Comparison of ENCODE assay signal across 18 cellular contexts in the genomic region with DNA sequence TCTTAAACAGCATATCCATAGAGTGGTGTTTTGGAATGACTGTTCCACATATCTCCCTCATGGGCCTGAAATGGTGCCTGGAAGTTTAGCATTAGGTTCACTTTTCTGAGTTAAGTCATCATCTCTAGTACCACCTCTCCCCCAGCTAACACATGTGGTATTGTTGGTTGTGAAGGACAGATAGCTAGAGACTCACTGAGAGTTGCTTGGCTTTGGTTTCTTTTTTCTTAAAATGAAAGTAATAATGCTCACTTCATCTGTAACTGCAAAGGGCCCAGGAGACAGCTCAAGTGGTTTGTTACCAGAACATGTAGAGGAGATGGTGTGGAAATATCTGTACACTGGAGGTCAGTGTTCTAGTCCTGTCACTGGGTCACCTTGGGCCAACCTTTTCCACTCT.
DNase-seq lines count a peak whose midpoint lies in the region; ATAC-seq and TF ChIP-seq lines count a peak whose summit lies in the region.
"Had no signal": no experiment of that assay in that cellular context is flagged by ENCODE, and none has a peak within 500 bp of the region (broad histone marks: within the 10 kb centered on the region; RNA-seq: fewer than 3 reads in every experiment).

No MANE protein-coding gene starts in this region.

- H3K9me3 Mint-ChIP-seq in nephron, result no peaks in the 10 kb centered on the region
- no peaks in the 10 kb centered on the region for H3K9me3 Mint-ChIP-seq in stimulated activated effector memory CD8-positive, alpha-beta T cell treated with anti-CD3 and anti-CD28 coated beads, Interleukin-12 subunit alpha, Interleukin-12 subunit beta, amount 100 ng/mL, for 72 hours
- H3K9me3 Mint-ChIP-seq: CD4-positive, alpha-beta memory T cell had no signal

- no peak overlapping the region for H3K27ac ChIP-seq in heart right ventricle
- no peak overlapping the region for H3K27ac ChIP-seq in right lobe of liver
- no peak overlapping the region for H3K27ac ChIP-seq in psoas muscle

- ATAC-seq in left ventricle myocardium superior, result peak; percentile 44
- no peak for ATAC-seq in heart right ventricle
- peak; percentile 57 for ATAC-seq in GM19025 (IDR thresholded peaks at IDR 0.05; ENCODE audit: low read depth, unreplicated experiment)
- ATAC-seq in HG03135 (IDR thresholded peaks at IDR 0.05; ENCODE audit: unreplicated experiment), result peak; percentile 53
- ATAC-seq in stimulated activated effector memory CD8-positive, alpha-beta T cell treated with anti-CD3 and anti-CD28 coated beads, Interleukin-12 subunit alpha, Interleukin-12 subunit beta, amount 100 ng/mL, for 72 hours, result no peak
- ATAC-seq in right lobe of liver, result no peak
- ATAC-seq in psoas muscle, result no peak

- H3K4me3 ChIP-seq in heart right ventricle, result no peak overlapping the region
- H3K4me3 ChIP-seq in right lobe of liver, result no peak overlapping the region
- no peak overlapping the region for H3K4me3 ChIP-seq in psoas muscle

- peaks cover 61% of the 10 kb centered on the region for H3K4me1 Mint-ChIP-seq in nephron
- no peaks in the 10 kb centered on the region for H3K4me1 Mint-ChIP-seq in stimulated activated effector memory CD8-positive, alpha-beta T cell treated with anti-CD3 and anti-CD28 coated beads, Interleukin-12 subunit alpha, Interleukin-12 subunit beta, amount 100 ng/mL, for 72 hours
- H3K4me1 Mint-ChIP-seq: CD4-positive, alpha-beta memory T cell had no signal

- H3K27me3 Mint-ChIP-seq in nephron (ENCODE audit: low read depth), result no peaks in the 10 kb centered on the region
- H3K27me3 Mint-ChIP-seq: CD4-positive, alpha-beta memory T cell had no signal

- no peak overlapping the region for H3K4me3 Mint-ChIP-seq in nephron
- H3K4me3 Mint-ChIP-seq in stimulated activated effector memory CD8-positive, alpha-beta T cell treated with anti-CD3 and anti-CD28 coated beads, Interleukin-12 subunit alpha, Interleukin-12 subunit beta, amount 100 ng/mL, for 72 hours, result no peak overlapping the region
- H3K4me3 Mint-ChIP-seq: CD4-positive, alpha-beta memory T cell; IgD-negative memory B cell had no signal

- no peak for DNase-seq in left ventricle myocardium superior
- no peak for DNase-seq in heart right ventricle
- no peak for DNase-seq in stimulated activated effector memory CD8-positive, alpha-beta T cell treated with anti-CD3 and anti-CD28 coated beads, Interleukin-12 subunit alpha, Interleukin-12 subunit beta, amount 100 ng/mL, for 72 hours (ENCODE audit: low spot score in 2 of 2)
- DNase-seq in right lobe of liver, result no peak
- DNase-seq in psoas muscle, result no peak
- DNase-seq: BE2C; CD4-positive, alpha-beta memory T cell; DMS153; GDM1; GOT3; Karpas-422; NCI-H1417 treated with DMSO at 0.1 percent for 48 hours; NCI-H2029; NCI-H526 had no signal

- H3K4me1 ChIP-seq in heart right ventricle, result peaks cover 0 to 8% (median 0%) of the 10 kb centered on the region in 9 donors
- H3K4me1 ChIP-seq in right lobe of liver, result no peaks in the 10 kb centered on the region
- H3K4me1 ChIP-seq in psoas muscle, result no peaks in the 10 kb centered on the region

- H3K27me3 ChIP-seq in heart right ventricle (peaks cover 0 to 24% (median 0%) of the 10 kb centered on the region in 7 donors), right lobe of liver (no peaks in the 10 kb centered on the region), psoas muscle (ENCODE audit: insufficient read depth in 3 of 3, low read length in 2 of 3) (peaks cover 0 to 7% (median 0%) of the 10 kb centered on the region in 3 donors)
- H3K27me3 ChIP-seq: BE2C had no signal

- H3K27ac Mint-ChIP-seq in nephron, result peak overlapping the region; percentile 40 to 99 (median 98)
- no peak overlapping the region for H3K27ac Mint-ChIP-seq in stimulated activated effector memory CD8-positive, alpha-beta T cell treated with anti-CD3 and anti-CD28 coated beads, Interleukin-12 subunit alpha, Interleukin-12 subunit beta, amount 100 ng/mL, for 72 hours
- H3K27ac Mint-ChIP-seq: IgD-negative memory B cell had no signal

- no peak for TF ChIP-seq POLR2A in right lobe of liver (IDR thresholded peaks at IDR 0.05)

- no peaks in the 10 kb centered on the region for H3K9me3 ChIP-seq in heart right ventricle
- H3K9me3 ChIP-seq in right lobe of liver, result no peaks in the 10 kb centered on the region
- no peaks in the 10 kb centered on the region for H3K9me3 ChIP-seq in psoas muscle
- H3K9me3 ChIP-seq: BE2C had no signal

- intact Hi-C loops in left ventricle myocardium superior (cut with micrococcal nuclease) (no loop called here), heart right ventricle (cut with DNase I) (loop anchor here in 1 of 10 donors (10.0 kb wide), 1 partner anchor 145 kb away; no protein-coding TSS in a partner anchor), right lobe of liver (cut with DNase I) (no loop called here), psoas muscle (cut with DNase I) (no loop called here)

- H3K36me3 ChIP-seq in heart right ventricle (no peaks in the 10 kb centered on the region), right lobe of liver (no peaks in the 10 kb centered on the region), psoas muscle (ENCODE audit: insufficient read depth in 1 of 2, low read depth in 1 of 2) (no peaks in the 10 kb centered on the region)
- H3K36me3 ChIP-seq: BE2C had no signal

- no peaks in the 10 kb centered on the region for H3K36me3 Mint-ChIP-seq in nephron (ENCODE audit: low read depth)
- no peaks in the 10 kb centered on the region for H3K36me3 Mint-ChIP-seq in stimulated activated effector memory CD8-positive, alpha-beta T cell treated with anti-CD3 and anti-CD28 coated beads, Interleukin-12 subunit alpha, Interleukin-12 subunit beta, amount 100 ng/mL, for 72 hours
- H3K36me3 Mint-ChIP-seq: CD4-positive, alpha-beta memory T cell; IgD-negative memory B cell had no signal

- no peak for TF ChIP-seq CTCF in heart right ventricle (IDR thresholded peaks at IDR 0.05)
- TF ChIP-seq CTCF in nephron (IDR thresholded peaks at IDR 0.05; ENCODE audit: unreplicated experiment in 3 of 3), result no peak
- TF ChIP-seq CTCF in right lobe of liver (IDR thresholded peaks at IDR 0.05), result no peak
- TF ChIP-seq CTCF in psoas muscle (IDR thresholded peaks at IDR 0.05), result no peak

Comparison
In these comparisons a context has a peak if more than half of its experiments do, and no peak if none do; other contexts are left out.
1. ATAC-seq: peak in left ventricle myocardium superior (single experiment), GM19025 (single experiment) and HG03135 (single experiment); none in heart right ventricle (0 of 8), stimulated activated effector memory CD8-positive, alpha-beta T cell treated with anti-CD3 and anti-CD28 coated beads, Interleukin-12 subunit alpha, Interleukin-12 subunit beta, amount 100 ng/mL, for 72 hours (single experiment), right lobe of liver (0 of 4) and psoas muscle (0 of 4).